ENCODE assay signal across 1 cellular context in the genomic region with DNA sequence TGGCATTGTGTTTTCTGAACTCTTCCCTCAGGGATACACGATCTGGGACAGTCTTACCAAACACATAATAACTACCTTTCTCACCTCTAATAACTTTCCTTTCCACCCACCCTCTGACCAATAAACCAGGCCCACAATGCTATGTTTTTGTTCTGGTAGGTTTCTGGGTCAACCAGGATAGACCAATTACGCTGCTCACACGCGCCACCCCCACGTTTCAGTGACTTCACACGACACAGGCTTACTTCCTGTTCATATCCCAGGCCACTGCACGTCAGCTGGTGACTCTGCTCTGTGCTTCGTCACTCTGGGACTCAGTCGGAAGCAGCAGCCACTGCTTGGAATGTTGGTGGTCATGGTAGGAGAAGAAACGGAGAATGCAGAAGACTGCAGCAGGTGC.
TF ChIP-seq lines count a peak whose summit lies in the region.

No MANE protein-coding gene starts in this region.

TF ChIP-seq in K562, 482 proteins besides CTCF, POLR2A, EP300 and RAD21 (continues in another document):
- TF ChIP-seq L3MBTL2 (IDR thresholded peaks at IDR 0.05) (peak; percentile 72), LCOR (CRISPR knock-in tag; IDR thresholded peaks at IDR 0.05) (no peak), ZNF140 (CRISPR knock-in tag; IDR thresholded peaks at IDR 0.05) (no peak), ETV6 (IDR thresholded peaks at IDR 0.05; ENCODE audit: borderline replicate concordance in 1 of 2, low read depth in 2 of 2, low read length in 1 of 2) (no peak), ETV6 (CRISPR knock-in tag; IDR thresholded peaks at IDR 0.05; ENCODE audit: borderline replicate concordance) (no peak), HDGF (IDR thresholded peaks at IDR 0.05) (no peak), GABPB1 (CRISPR knock-in tag; IDR thresholded peaks at IDR 0.05) (peak; percentile 88), HSF4 (CRISPR knock-in tag; IDR thresholded peaks at IDR 0.05; ENCODE audit: borderline replicate concordance) (no peak), ARNT (IDR thresholded peaks at IDR 0.05) (no peak), TGIF2 (CRISPR knock-in tag; IDR thresholded peaks at IDR 0.05) (no peak), TARDBP (IDR thresholded peaks at IDR 0.05) (peak; percentile 51; the same call in 1 of the 2 replicates), CREM (IDR thresholded peaks at IDR 0.05; ENCODE audit: low read depth) (peak; percentile 92), GABPA (tag; conservative IDR thresholded peaks at IDR 0.05; ENCODE audit: low read depth) (peak; percentile 82), ATF7 (IDR thresholded peaks at IDR 0.05) (peak; percentile 56; the same call in 1 of the 2 replicates), NCOA1 (IDR thresholded peaks at IDR 0.05; ENCODE audit: low read depth) (peak; percentile 78; the same call in 1 of the 2 replicates), ATF1 (CRISPR knock-in tag; IDR thresholded peaks at IDR 0.05) (no peak), ATF1 (tag; IDR thresholded peaks at IDR 0.05) (peak; percentile 75), NR2C2 (CRISPR knock-in tag; IDR thresholded peaks at IDR 0.05) (no peak), NR2C2 (tag; IDR thresholded peaks at IDR 0.05) (peak; percentile 31; the same call in 1 of the 2 replicates)
- TF ChIP-seq, protein P1, sequence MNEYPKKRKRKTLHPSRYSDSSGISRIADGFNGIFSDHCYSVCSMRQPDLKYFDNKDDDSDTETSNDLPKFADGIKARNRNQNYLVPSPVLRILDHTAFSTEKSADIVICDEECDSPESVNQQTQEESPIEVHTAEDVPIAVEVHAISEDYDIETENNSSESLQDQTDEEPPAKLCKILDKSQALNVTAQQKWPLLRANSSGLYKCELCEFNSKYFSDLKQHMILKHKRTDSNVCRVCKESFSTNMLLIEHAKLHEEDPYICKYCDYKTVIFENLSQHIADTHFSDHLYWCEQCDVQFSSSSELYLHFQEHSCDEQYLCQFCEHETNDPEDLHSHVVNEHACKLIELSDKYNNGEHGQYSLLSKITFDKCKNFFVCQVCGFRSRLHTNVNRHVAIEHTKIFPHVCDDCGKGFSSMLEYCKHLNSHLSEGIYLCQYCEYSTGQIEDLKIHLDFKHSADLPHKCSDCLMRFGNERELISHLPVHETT (CRISPR knock-in tag; conservative IDR thresholded peaks at IDR 0.05 in 1 of 2, IDR thresholded peaks at IDR 0.05 in 1 of 2): no peak
- TF ChIP-seq, protein P2, sequence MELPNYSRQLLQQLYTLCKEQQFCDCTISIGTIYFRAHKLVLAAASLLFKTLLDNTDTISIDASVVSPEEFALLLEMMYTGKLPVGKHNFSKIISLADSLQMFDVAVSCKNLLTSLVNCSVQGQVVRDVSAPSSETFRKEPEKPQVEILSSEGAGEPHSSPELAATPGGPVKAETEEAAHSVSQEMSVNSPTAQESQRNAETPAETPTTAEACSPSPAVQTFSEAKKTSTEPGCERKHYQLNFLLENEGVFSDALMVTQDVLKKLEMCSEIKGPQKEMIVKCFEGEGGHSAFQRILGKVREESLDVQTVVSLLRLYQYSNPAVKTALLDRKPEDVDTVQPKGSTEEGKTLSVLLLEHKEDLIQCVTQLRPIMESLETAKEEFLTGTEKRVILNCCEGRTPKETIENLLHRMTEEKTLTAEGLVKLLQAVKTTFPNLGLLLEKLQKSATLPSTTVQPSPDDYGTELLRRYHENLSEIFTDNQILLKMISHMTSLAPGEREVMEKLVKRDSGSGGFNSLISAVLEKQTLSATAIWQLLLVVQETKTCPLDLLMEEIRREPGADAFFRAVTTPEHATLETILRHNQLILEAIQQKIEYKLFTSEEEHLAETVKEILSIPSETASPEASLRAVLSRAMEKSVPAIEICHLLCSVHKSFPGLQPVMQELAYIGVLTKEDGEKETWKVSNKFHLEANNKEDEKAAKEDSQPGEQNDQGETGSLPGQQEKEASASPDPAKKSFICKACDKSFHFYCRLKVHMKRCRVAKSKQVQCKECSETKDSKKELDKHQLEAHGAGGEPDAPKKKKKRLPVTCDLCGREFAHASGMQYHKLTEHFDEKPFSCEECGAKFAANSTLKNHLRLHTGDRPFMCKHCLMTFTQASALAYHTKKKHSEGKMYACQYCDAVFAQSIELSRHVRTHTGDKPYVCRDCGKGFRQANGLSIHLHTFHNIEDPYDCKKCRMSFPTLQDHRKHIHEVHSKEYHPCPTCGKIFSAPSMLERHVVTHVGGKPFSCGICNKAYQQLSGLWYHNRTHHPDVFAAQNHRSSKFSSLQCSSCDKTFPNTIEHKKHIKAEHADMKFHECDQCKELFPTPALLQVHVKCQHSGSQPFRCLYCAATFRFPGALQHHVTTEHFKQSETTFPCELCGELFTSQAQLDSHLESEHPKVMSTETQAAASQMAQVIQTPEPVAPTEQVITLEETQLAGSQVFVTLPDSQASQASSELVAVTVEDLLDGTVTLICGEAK (IDR thresholded peaks at IDR 0.05): peak; percentile 58; the same call in 1 of the 2 replicates
- TF ChIP-seq, protein P2 (CRISPR knock-in tag; IDR thresholded peaks at IDR 0.05): no peak
- TF ChIP-seq, protein P3, sequence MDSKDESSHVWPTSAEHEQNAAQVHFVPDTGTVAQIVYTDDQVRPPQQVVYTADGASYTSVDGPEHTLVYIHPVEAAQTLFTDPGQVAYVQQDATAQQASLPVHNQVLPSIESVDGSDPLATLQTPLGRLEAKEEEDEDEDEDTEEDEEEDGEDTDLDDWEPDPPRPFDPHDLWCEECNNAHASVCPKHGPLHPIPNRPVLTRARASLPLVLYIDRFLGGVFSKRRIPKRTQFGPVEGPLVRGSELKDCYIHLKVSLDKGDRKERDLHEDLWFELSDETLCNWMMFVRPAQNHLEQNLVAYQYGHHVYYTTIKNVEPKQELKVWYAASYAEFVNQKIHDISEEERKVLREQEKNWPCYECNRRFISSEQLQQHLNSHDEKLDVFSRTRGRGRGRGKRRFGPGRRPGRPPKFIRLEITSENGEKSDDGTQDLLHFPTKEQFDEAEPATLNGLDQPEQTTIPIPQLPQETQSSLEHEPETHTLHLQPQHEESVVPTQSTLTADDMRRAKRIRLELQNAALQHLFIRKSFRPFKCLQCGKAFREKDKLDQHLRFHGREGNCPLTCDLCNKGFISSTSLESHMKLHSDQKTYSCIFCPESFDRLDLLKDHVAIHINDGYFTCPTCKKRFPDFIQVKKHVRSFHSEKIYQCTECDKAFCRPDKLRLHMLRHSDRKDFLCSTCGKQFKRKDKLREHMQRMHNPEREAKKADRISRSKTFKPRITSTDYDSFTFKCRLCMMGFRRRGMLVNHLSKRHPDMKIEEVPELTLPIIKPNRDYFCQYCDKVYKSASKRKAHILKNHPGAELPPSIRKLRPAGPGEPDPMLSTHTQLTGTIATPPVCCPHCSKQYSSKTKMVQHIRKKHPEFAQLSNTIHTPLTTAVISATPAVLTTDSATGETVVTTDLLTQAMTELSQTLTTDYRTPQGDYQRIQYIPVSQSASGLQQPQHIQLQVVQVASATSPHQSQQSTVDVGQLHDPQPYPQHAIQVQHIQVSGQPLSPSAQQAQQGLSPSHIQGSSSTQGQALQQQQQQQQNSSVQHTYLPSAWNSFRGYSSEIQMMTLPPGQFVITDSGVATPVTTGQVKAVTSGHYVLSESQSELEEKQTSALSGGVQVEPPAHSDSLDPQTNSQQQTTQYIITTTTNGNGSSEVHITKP (IDR thresholded peaks at IDR 0.05; ENCODE audit: partially characterized antibody): peak; percentile 91
- TF ChIP-seq, protein P4, sequence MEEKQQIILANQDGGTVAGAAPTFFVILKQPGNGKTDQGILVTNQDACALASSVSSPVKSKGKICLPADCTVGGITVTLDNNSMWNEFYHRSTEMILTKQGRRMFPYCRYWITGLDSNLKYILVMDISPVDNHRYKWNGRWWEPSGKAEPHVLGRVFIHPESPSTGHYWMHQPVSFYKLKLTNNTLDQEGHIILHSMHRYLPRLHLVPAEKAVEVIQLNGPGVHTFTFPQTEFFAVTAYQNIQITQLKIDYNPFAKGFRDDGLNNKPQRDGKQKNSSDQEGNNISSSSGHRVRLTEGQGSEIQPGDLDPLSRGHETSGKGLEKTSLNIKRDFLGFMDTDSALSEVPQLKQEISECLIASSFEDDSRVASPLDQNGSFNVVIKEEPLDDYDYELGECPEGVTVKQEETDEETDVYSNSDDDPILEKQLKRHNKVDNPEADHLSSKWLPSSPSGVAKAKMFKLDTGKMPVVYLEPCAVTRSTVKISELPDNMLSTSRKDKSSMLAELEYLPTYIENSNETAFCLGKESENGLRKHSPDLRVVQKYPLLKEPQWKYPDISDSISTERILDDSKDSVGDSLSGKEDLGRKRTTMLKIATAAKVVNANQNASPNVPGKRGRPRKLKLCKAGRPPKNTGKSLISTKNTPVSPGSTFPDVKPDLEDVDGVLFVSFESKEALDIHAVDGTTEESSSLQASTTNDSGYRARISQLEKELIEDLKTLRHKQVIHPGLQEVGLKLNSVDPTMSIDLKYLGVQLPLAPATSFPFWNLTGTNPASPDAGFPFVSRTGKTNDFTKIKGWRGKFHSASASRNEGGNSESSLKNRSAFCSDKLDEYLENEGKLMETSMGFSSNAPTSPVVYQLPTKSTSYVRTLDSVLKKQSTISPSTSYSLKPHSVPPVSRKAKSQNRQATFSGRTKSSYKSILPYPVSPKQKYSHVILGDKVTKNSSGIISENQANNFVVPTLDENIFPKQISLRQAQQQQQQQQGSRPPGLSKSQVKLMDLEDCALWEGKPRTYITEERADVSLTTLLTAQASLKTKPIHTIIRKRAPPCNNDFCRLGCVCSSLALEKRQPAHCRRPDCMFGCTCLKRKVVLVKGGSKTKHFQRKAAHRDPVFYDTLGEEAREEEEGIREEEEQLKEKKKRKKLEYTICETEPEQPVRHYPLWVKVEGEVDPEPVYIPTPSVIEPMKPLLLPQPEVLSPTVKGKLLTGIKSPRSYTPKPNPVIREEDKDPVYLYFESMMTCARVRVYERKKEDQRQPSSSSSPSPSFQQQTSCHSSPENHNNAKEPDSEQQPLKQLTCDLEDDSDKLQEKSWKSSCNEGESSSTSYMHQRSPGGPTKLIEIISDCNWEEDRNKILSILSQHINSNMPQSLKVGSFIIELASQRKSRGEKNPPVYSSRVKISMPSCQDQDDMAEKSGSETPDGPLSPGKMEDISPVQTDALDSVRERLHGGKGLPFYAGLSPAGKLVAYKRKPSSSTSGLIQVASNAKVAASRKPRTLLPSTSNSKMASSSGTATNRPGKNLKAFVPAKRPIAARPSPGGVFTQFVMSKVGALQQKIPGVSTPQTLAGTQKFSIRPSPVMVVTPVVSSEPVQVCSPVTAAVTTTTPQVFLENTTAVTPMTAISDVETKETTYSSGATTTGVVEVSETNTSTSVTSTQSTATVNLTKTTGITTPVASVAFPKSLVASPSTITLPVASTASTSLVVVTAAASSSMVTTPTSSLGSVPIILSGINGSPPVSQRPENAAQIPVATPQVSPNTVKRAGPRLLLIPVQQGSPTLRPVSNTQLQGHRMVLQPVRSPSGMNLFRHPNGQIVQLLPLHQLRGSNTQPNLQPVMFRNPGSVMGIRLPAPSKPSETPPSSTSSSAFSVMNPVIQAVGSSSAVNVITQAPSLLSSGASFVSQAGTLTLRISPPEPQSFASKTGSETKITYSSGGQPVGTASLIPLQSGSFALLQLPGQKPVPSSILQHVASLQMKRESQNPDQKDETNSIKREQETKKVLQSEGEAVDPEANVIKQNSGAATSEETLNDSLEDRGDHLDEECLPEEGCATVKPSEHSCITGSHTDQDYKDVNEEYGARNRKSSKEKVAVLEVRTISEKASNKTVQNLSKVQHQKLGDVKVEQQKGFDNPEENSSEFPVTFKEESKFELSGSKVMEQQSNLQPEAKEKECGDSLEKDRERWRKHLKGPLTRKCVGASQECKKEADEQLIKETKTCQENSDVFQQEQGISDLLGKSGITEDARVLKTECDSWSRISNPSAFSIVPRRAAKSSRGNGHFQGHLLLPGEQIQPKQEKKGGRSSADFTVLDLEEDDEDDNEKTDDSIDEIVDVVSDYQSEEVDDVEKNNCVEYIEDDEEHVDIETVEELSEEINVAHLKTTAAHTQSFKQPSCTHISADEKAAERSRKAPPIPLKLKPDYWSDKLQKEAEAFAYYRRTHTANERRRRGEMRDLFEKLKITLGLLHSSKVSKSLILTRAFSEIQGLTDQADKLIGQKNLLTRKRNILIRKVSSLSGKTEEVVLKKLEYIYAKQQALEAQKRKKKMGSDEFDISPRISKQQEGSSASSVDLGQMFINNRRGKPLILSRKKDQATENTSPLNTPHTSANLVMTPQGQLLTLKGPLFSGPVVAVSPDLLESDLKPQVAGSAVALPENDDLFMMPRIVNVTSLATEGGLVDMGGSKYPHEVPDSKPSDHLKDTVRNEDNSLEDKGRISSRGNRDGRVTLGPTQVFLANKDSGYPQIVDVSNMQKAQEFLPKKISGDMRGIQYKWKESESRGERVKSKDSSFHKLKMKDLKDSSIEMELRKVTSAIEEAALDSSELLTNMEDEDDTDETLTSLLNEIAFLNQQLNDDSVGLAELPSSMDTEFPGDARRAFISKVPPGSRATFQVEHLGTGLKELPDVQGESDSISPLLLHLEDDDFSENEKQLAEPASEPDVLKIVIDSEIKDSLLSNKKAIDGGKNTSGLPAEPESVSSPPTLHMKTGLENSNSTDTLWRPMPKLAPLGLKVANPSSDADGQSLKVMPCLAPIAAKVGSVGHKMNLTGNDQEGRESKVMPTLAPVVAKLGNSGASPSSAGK (IDR thresholded peaks at IDR 0.05): peak; percentile 41
